ENCODE assay signal across 4 cellular contexts in genomic region chrX:38666909-38667308, GRCh38.
"Had no signal": no experiment of that assay in that cellular context is flagged by ENCODE, and none has a peak within 500 bp of the region (broad histone marks: within the 10 kb centered on the region; RNA-seq: fewer than 3 reads in every experiment).

No MANE protein-coding gene starts in this region.

- DNase-seq: H9, HCEC 1CT, IMR-90 had no signal

- H3K4me3 Mint-ChIP-seq: GM23338, H9 had no signal

- H3K27ac Mint-ChIP-seq: GM23338, H9 had no signal

- H3K4me1 Mint-ChIP-seq: GM23338, H9 had no signal

- H3K9me3 Mint-ChIP-seq: GM23338 had no signal

- H3K4me3 ChIP-seq: GM23338 had no signal
